ENCODE assay signal across 18 cellular contexts in genomic region chr17:63033142-63033541, GRCh38.
DNase-seq lines count a peak whose midpoint lies in the region; ATAC-seq, FAIRE-seq and TF ChIP-seq lines count a peak whose summit lies in the region.
"Had no signal": no experiment of that assay in that cellular context is flagged by ENCODE, and none has a peak within 500 bp of the region (broad histone marks: within the 10 kb centered on the region; RNA-seq: fewer than 3 reads in every experiment).

No MANE protein-coding gene starts in this region.

- H3K4me3 ChIP-seq in GM23338 = no peak overlapping the region
- no peak overlapping the region for H3K4me3 ChIP-seq in H1 (ENCODE audit: extremely low read depth in 1 of 4, insufficient read depth in 2 of 4, low read depth in 3 of 4, low read length in 4 of 4)

- no peak for TF ChIP-seq RAD21 in H1 (IDR thresholded peaks at IDR 0.05 in 1 of 2, conservative IDR thresholded peaks at IDR 0.05 in 1 of 2; ENCODE audit: low read depth in 2 of 2, low read length in 2 of 2)

- H4K91ac ChIP-seq in H1 (replicated peaks; ENCODE audit: insufficient read length, low read length) = no peak overlapping the region

- peaks cover 5% of the 10 kb centered on the region for H3K9me2 ChIP-seq in GM23338 (ENCODE audit: insufficient read depth)

- H2BK5ac ChIP-seq in H1 (ENCODE audit: low read depth, low read length) = no peak overlapping the region

- no peaks in the 10 kb centered on the region for H3K27me3 ChIP-seq in GM23338 (ENCODE audit: insufficient read depth)
- no peaks in the 10 kb centered on the region for H3K27me3 ChIP-seq in H1 (replicated peaks in 1 of 4; ENCODE audit: control insufficient read depth in 3 of 4, extremely low read depth in 1 of 4, insufficient read depth in 3 of 4, low read length in 3 of 4)
- H3K27me3 ChIP-seq: BE2C had no signal

- H3K4me1 ChIP-seq in GM23338 (ENCODE audit: insufficient read depth) = peaks cover 10% of the 10 kb centered on the region; the same call in 1 of the 2 replicates
- H3K4me1 ChIP-seq in H1 (replicated peaks in 1 of 4; ENCODE audit: control insufficient read depth in 3 of 4, insufficient read depth in 4 of 4, low read length in 3 of 4) = peaks cover 0 to 2% (median 0%) of the 10 kb centered on the region in 4 experiments; a peak in 1 of 7 replicates
- H3K4me1 ChIP-seq: Caco-2 had no signal

- TF ChIP-seq CTCF in GM23338 (conservative IDR thresholded peaks at IDR 0.05; ENCODE audit: low read depth in 2 of 2) (no peak), H1 (IDR thresholded peaks at IDR 0.05; ENCODE audit: control extremely low read depth in 1 of 3, insufficient read depth in 1 of 3, low read depth in 1 of 3, low read length in 3 of 3) (no peak)

- no peaks in the 10 kb centered on the region for H3K27me3 Mint-ChIP-seq in GM23338 (ENCODE audit: insufficient read depth, low read depth, poor library complexity)
- H3K27me3 Mint-ChIP-seq: CD4-positive, CD25-positive, alpha-beta regulatory T cell had no signal

- no peak overlapping the region for H2BK15ac ChIP-seq in H1 (ENCODE audit: low read length)

- H3K23me2 ChIP-seq in H1 (ENCODE audit: low read depth, low read length) = no peaks in the 10 kb centered on the region

- no peaks in the 10 kb centered on the region for H3K79me1 ChIP-seq in H1 (ENCODE audit: low read depth, low read length)

- POLR2A ChIA-PET in H1 (lab: Charles Lee; ENCODE audit: partially characterized antibody) = no interaction called here

- peak; percentile 7 for FAIRE-seq in H1 (lab: Jason Lieb, UNC)
- FAIRE-seq: D721Med, G401.6, GM12891 had no signal

- H2BK20ac ChIP-seq in H1 (ENCODE audit: low read length) = no peak overlapping the region

- no peak overlapping the region for H2BK12ac ChIP-seq in H1 (ENCODE audit: low read depth, low read length)

- H3K9me3 ChIP-seq in H1 (ENCODE audit: insufficient read depth in 2 of 2, low read depth in 1 of 2, low read length in 1 of 2) = no peaks in the 10 kb centered on the region
- H3K9me3 ChIP-seq: BE2C, Caco-2 had no signal

- H3K4ac ChIP-seq in H1 (replicated peaks; ENCODE audit: insufficient read length, low read depth, low read length) = no peak overlapping the region

- peaks cover 18% of the 10 kb centered on the region for H3K4me1 Mint-ChIP-seq in GM23338

- no peaks in the 10 kb centered on the region for H3K79me2 ChIP-seq in GM23338 (replicated peaks; ENCODE audit: insufficient read depth)
- H3K79me2 ChIP-seq in H1 (ENCODE audit: control insufficient read depth in 1 of 2, insufficient read depth in 2 of 2, low read length in 2 of 2) = no peaks in the 10 kb centered on the region; a peak in 1 of 4 replicates

- H4K20me1 ChIP-seq in GM23338 (replicated peaks; ENCODE audit: insufficient read depth) (no peaks in the 10 kb centered on the region), H1 (replicated peaks in 1 of 2; ENCODE audit: control insufficient read depth in 1 of 2, insufficient read depth in 2 of 2, low read length in 2 of 2) (no peaks in the 10 kb centered on the region)

- no peak overlapping the region for H2BK120ac ChIP-seq in H1 (replicated peaks; ENCODE audit: low read depth, low read length)

- H3K4me3 Mint-ChIP-seq in GM23338 = no peak overlapping the region
- H3K4me3 Mint-ChIP-seq: CD4-positive, CD25-positive, alpha-beta regulatory T cell had no signal

- H3K18ac ChIP-seq in H1 (ENCODE audit: extremely low read depth, low read length) = no peak overlapping the region

- WGBS in H1 (ENCODE audit: extremely low coverage in 1 of 2, insufficient coverage in 1 of 2, insufficient read length in 1 of 2, insufficient replicate concordance in 2 of 2, low coverage in 1 of 2, low lambda C conversion rate in 2 of 2, missing lambda C conversion rate in 1 of 2), 2 experiments = 88% methylated on average over 2 of the region's 2 CpGs; no CpG with 5 or more reads in 1 of the 2 experiments

- no peak overlapping the region for H3K23ac ChIP-seq in H1 (ENCODE audit: insufficient read length)

- H2AFZ ChIP-seq in GM23338 (no peak overlapping the region), H1 (ENCODE audit: low read length) (no peak overlapping the region)

- no peak overlapping the region for H4K5ac ChIP-seq in H1 (ENCODE audit: insufficient read length, low read depth, low read length)

- CTCF ChIA-PET in H1 (lab: Charles Lee; ENCODE audit: partially characterized antibody) = interaction anchor here (0.9 to 2.7 kb wide), 2 partner anchors 37 to 46 kb away, joined by 3 to 10 read pairs; no protein-coding TSS in a partner anchor

- H3K36me3 Mint-ChIP-seq in GM23338 (ENCODE audit: low read depth) = peaks cover 3% of the 10 kb centered on the region; the same call in 1 of the 3 replicates

- H3K56ac ChIP-seq in H1 (replicated peaks; ENCODE audit: insufficient read length, low read depth, low read length) = no peak overlapping the region

- DNase-seq in GM23338 (ENCODE audit: low spot score) (peak; percentile 40), NCI-H226 (peak; percentile 14), H1 (ENCODE audit: low read depth in 1 of 2, low spot score in 2 of 2) (no peak), iPS-NIHi11 (ENCODE audit: low spot score) (peak; percentile 23), cerebellar cortex (ENCODE audit: low spot score) (no peak), SHP77 (lab: John Stamatoyannopoulos, UW) (no peak)
- DNase-seq: ACHN; BE2C; C1 segment of cervical spinal cord; Caco-2; CD4-positive, CD25-positive, alpha-beta regulatory T cell; GOT3; HCEC 1CT had no signal

- H3F3A ChIP-seq in GM23338 (replicated peaks; ENCODE audit: low read depth) = no peaks in the 10 kb centered on the region

- no peak overlapping the region for H2AK5ac ChIP-seq in H1 (ENCODE audit: low read depth, low read length)

- H3K9me3 Mint-ChIP-seq in GM23338 = no peaks in the 10 kb centered on the region; the same call in 2 of the 3 replicates

- H3K4me2 ChIP-seq in GM23338 (no peak overlapping the region), H1 (ENCODE audit: insufficient read depth in 1 of 2, low read depth in 2 of 2, low read length in 2 of 2) (0 out of 4 replicates have a peak overlapping the region, but pooled peaks of 1 of the 2 experiments have one; percentile 2)

- TF ChIP-seq EP300 in H1 (IDR thresholded peaks at IDR 0.05; ENCODE audit: borderline replicate concordance in 1 of 2, low read depth in 2 of 2, low read length in 2 of 2) = no peak

- no peak overlapping the region for H4K8ac ChIP-seq in H1 (ENCODE audit: extremely low read depth, insufficient read depth, low read length)

- H3K9ac ChIP-seq in H1 (replicated peaks in 1 of 4; ENCODE audit: extremely low read depth in 1 of 4, low read depth in 3 of 4, low read length in 3 of 4) = no peak overlapping the region

- ATAC-seq in GM23338 = peak; percentile 49
- ATAC-seq in GM21529 (IDR thresholded peaks at IDR 0.05; ENCODE audit: unreplicated experiment) = no peak
- ATAC-seq in GM18517 (IDR thresholded peaks at IDR 0.05; ENCODE audit: unreplicated experiment) = no peak

- no peak for TF ChIP-seq POLR2A in H1 (IDR thresholded peaks at IDR 0.05; ENCODE audit: control extremely low read depth in 1 of 2, low read depth in 2 of 2, low read length in 2 of 2)

- H3K27ac Mint-ChIP-seq in GM23338 = no peak overlapping the region
- H3K27ac Mint-ChIP-seq: CD4-positive, CD25-positive, alpha-beta regulatory T cell had no signal

- no peak overlapping the region for H3K14ac ChIP-seq in H1 (ENCODE audit: insufficient read length)

- H3K27ac ChIP-seq in GM23338 (ENCODE audit: low read depth) (no peak overlapping the region), H1 (ENCODE audit: low read depth, low read length) (no peak overlapping the region)

- H3K36me3 ChIP-seq in GM23338 (ENCODE audit: insufficient read depth) = no peaks in the 10 kb centered on the region
- H3K36me3 ChIP-seq in H1 (ENCODE audit: control insufficient read depth in 2 of 4, insufficient read depth in 4 of 4, low read length in 3 of 4) = no peaks in the 10 kb centered on the region

TF ChIP-seq in GM23338, 12 proteins besides CTCF, POLR2A, EP300 and RAD21 (continues in another document):
- TF ChIP-seq EZH2phosphoT487 (IDR thresholded peaks at IDR 0.05; ENCODE audit: unreplicated experiment) (no peak), ETS1 (IDR thresholded peaks at IDR 0.05) (no peak), EZH2 (IDR thresholded peaks at IDR 0.05; ENCODE audit: low read depth, unreplicated experiment) (no peak)

TF ChIP-seq in H1, 55 proteins besides CTCF, POLR2A, EP300 and RAD21 (continues in another document):
- no peak for TF ChIP-seq TBP (IDR thresholded peaks at IDR 0.05; ENCODE audit: low read depth, low read length)
- TF ChIP-seq TAF7 (optimal IDR thresholded peaks at IDR 0.05; ENCODE audit: borderline replicate concordance, low read depth, low read length) = no peak
- TF ChIP-seq CBX5 (IDR thresholded peaks at IDR 0.05; ENCODE audit: low read depth, low read length) = no peak
- TF ChIP-seq USF2 (IDR thresholded peaks at IDR 0.05; ENCODE audit: low read length) = no peak
- no peak for TF ChIP-seq TEAD4 (IDR thresholded peaks at IDR 0.05; ENCODE audit: low read depth, low read length)

Comparison
In these comparisons a context has a peak if more than half of its experiments do, and no peak if none do; other contexts are left out.
1. DNase-seq: peak in GM23338 (single experiment), NCI-H226 (single experiment) and iPS-NIHi11 (single experiment); none in H1 (0 of 2), cerebellar cortex (single experiment) and SHP77 (0 of 2).